Comparison of ENCODE assay signal across 1 cellular context in genomic region chr19:38287604-38288003, GRCh38.
TF ChIP-seq lines count a peak whose summit lies in the region.

No MANE protein-coding gene starts in this region.

TF ChIP-seq in HepG2, 621 proteins besides CTCF, POLR2A, EP300 and RAD21:
- TF ChIP-seq ZBTB1 (CRISPR knock-in tag; IDR thresholded peaks at IDR 0.05; ENCODE audit: borderline replicate concordance) (no peak), ZNF337 (CRISPR knock-in tag; IDR thresholded peaks at IDR 0.05; ENCODE audit: borderline replicate concordance, low read depth) (no peak), ZFP37 (CRISPR knock-in tag; IDR thresholded peaks at IDR 0.05; ENCODE audit: borderline replicate concordance) (no peak), ATF4 (CRISPR knock-in tag; IDR thresholded peaks at IDR 0.05) (no peak), ZNF713 (CRISPR knock-in tag; IDR thresholded peaks at IDR 0.05) (no peak), ZNF563 (CRISPR knock-in tag; IDR thresholded peaks at IDR 0.05) (no peak), IKZF5 (CRISPR knock-in tag; IDR thresholded peaks at IDR 0.05) (no peak)
